8 cellular contexts compared by ENCODE assay signal in genomic region chr5:87020099-87020934, GRCh38.
DNase-seq lines count a peak whose midpoint lies in the region; ATAC-seq and TF ChIP-seq lines count a peak whose summit lies in the region.

No MANE protein-coding gene starts in this region.

- peak overlapping the region; percentile 80 for H3K27ac Mint-ChIP-seq in T-helper 17 cell

- 0 out of 2 replicates have a peak overlapping the region, but pooled peaks have one; percentile 11 for H3K27ac ChIP-seq in DND-41 (ENCODE audit: low read length)

- no peaks in the 10 kb centered on the region for H3K27me3 Mint-ChIP-seq in T-helper 17 cell

- H3K9ac ChIP-seq in DND-41 (ENCODE audit: low read depth, low read length) = no peak overlapping the region

- no peaks in the 10 kb centered on the region for H3K36me3 Mint-ChIP-seq in T-helper 17 cell (ENCODE audit: low read depth)

- peak overlapping the region; percentile 50 for H3K4me2 ChIP-seq in DND-41 (ENCODE audit: insufficient read depth, low read length)

- H3K4me1 Mint-ChIP-seq in T-helper 17 cell = peaks cover 18% of the 10 kb centered on the region

- H3K9me3 ChIP-seq in DND-41 (ENCODE audit: insufficient read depth, low read length, severe bottlenecking) = no peaks in the 10 kb centered on the region
- no peaks in the 10 kb centered on the region for H3K9me3 ChIP-seq in T-helper 17 cell (ENCODE audit: control insufficient read depth, low read length, poor library complexity, severe bottlenecking)

- peaks cover 13% of the 10 kb centered on the region for H3K4me1 ChIP-seq in DND-41 (ENCODE audit: insufficient read depth, low read length)

- H3K36me3 ChIP-seq in DND-41 (ENCODE audit: insufficient read depth, low read length) = no peaks in the 10 kb centered on the region

- H3K4me3 ChIP-seq in DND-41 (ENCODE audit: low read depth in 1 of 2, low read length in 2 of 2) = peak overlapping the region in 1 of 2 experiments; percentile 34; a peak in 1 of 4 replicates

- no peak for TF ChIP-seq CTCF in DND-41 (IDR thresholded peaks at IDR 0.05; ENCODE audit: borderline replicate concordance, extremely low read depth, low read length, poor library complexity, severe bottlenecking)

- H2AFZ ChIP-seq in DND-41 (ENCODE audit: low read depth, low read length) = peak overlapping the region; percentile 59

- no peaks in the 10 kb centered on the region for H3K27me3 ChIP-seq in DND-41 (ENCODE audit: insufficient read depth, low read length, poor library complexity)

- H4K20me1 ChIP-seq in DND-41 (ENCODE audit: insufficient read depth, low read length) = no peaks in the 10 kb centered on the region

- no peaks in the 10 kb centered on the region for H3K79me2 ChIP-seq in DND-41 (ENCODE audit: insufficient read depth, low read length)

- ATAC-seq in DND-41 (ENCODE audit: insufficient read depth, low read depth) = peak; percentile 94
- ATAC-seq in GM19452 (IDR thresholded peaks at IDR 0.05; ENCODE audit: unreplicated experiment) = peak; percentile 93
- peak; percentile 90 for ATAC-seq in HG03378 (IDR thresholded peaks at IDR 0.05; ENCODE audit: unreplicated experiment)
- ATAC-seq in T-helper 17 cell = peak; percentile 70

- H3K4me3 Mint-ChIP-seq in T-helper 17 cell = peak overlapping the region; percentile 61

- DNase-seq in DND-41 (peak; percentile 56), T-helper 17 cell (no peak), fibroblast of peridontal ligament (ENCODE audit: extremely low read depth) (peak; percentile 10), pons (ENCODE audit: low spot score) (peak; percentile 74), DMS79 (lab: John Stamatoyannopoulos, UW) (no peak)
- no peak for DNase-seq in effector CD8-positive, alpha-beta T cell (lab: John Stamatoyannopoulos, UW)

Comparison
In these comparisons a context has a peak if more than half of its experiments do, and no peak if none do; other contexts are left out.
1. DNase-seq: peak in DND-41 (single experiment), fibroblast of peridontal ligament (single experiment) and pons (single experiment); none in T-helper 17 cell (0 of 3), effector CD8-positive, alpha-beta T cell (single experiment) and DMS79 (single experiment).
2. Peak in every context shown above with its lines, with median percentiles within 50 percentile points of each other: ATAC-seq.